In the genomic region with DNA sequence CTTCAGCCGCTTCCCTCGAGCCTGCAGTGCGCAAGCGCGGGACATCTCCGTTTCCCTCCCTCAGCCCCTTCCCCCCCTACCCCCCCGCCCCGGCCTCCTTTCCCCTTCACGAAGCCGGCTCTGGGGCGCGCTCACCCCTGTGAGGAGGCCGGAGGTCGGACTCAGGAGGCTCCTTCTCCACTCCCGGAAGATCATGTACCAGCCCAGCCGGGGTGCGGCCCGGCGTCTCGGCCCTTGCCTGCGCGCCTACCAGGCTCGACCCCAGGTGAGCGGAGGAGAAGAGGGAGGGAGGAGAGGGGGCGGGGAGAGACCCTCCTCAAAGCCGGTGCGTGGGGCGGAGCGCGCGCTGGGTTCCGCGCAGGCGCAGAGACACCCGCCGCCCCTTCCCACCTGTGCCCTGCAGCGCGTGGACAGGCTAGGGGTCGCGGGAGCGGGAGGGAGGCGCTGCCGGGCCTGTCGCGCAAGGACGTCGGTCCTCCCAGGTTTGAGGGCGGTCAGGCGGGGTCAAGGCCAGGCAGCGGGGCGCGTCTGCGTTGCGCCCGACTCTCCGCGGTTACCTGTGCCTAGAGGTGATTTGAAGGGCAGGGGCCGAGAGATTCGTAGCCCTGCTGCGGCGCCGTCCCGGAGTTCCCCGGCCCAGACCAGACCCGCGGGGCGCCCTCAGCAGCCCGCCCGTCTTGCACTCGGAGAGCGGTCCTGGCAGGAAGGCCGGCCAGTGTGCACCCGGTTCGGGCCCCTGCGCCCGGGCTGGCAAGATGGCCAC, we compare ENCODE assay signal across 1 cellular context.
TF ChIP-seq lines count a peak whose summit lies in the region.

A gene with protein sequence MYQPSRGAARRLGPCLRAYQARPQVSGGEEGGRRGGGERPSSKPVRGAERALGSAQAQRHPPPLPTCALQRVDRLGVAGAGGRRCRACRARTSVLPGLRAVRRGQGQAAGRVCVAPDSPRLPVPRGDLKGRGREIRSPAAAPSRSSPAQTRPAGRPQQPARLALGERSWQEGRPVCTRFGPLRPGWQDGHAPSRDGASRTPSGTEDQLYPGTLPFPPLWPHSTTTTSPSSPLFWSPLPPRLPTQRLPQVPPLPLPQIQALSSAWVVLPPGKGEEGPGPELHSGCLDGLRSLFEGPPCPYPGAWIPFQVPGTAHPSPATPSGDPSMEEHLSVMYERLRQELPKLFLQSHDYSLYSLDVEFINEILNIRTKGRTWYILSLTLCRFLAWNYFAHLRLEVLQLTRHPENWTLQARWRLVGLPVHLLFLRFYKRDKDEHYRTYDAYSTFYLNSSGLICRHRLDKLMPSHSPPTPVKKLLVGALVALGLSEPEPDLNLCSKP (plus strand): TSS at position 95 of the 763 bp plus-strand sequence. CDS start 99 bp downstream, at position 194.

TF ChIP-seq in HepG2, 621 proteins besides CTCF, POLR2A, EP300 and RAD21 (continued from another document and continues in another):
- TF ChIP-seq, protein P1, sequence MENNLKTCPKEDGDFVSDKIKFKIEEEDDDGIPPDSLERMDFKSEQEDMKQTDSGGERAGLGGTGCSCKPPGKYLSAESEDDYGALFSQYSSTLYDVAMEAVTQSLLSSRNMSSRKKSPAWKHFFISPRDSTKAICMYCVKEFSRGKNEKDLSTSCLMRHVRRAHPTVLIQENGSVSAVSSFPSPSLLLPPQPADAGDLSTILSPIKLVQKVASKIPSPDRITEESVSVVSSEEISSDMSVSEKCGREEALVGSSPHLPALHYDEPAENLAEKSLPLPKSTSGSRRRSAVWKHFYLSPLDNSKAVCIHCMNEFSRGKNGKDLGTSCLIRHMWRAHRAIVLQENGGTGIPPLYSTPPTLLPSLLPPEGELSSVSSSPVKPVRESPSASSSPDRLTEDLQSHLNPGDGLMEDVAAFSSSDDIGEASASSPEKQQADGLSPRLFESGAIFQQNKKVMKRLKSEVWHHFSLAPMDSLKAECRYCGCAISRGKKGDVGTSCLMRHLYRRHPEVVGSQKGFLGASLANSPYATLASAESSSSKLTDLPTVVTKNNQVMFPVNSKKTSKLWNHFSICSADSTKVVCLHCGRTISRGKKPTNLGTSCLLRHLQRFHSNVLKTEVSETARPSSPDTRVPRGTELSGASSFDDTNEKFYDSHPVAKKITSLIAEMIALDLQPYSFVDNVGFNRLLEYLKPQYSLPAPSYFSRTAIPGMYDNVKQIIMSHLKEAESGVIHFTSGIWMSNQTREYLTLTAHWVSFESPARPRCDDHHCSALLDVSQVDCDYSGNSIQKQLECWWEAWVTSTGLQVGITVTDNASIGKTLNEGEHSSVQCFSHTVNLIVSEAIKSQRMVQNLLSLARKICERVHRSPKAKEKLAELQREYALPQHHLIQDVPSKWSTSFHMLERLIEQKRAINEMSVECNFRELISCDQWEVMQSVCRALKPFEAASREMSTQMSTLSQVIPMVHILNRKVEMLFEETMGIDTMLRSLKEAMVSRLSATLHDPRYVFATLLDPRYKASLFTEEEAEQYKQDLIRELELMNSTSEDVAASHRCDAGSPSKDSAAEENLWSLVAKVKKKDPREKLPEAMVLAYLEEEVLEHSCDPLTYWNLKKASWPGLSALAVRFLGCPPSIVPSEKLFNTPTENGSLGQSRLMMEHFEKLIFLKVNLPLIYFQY (CRISPR knock-in tag; IDR thresholded peaks at IDR 0.05; ENCODE audit: borderline replicate concordance): peak; percentile 83; the same call in 1 of the 2 replicates
- TF ChIP-seq, protein P2, sequence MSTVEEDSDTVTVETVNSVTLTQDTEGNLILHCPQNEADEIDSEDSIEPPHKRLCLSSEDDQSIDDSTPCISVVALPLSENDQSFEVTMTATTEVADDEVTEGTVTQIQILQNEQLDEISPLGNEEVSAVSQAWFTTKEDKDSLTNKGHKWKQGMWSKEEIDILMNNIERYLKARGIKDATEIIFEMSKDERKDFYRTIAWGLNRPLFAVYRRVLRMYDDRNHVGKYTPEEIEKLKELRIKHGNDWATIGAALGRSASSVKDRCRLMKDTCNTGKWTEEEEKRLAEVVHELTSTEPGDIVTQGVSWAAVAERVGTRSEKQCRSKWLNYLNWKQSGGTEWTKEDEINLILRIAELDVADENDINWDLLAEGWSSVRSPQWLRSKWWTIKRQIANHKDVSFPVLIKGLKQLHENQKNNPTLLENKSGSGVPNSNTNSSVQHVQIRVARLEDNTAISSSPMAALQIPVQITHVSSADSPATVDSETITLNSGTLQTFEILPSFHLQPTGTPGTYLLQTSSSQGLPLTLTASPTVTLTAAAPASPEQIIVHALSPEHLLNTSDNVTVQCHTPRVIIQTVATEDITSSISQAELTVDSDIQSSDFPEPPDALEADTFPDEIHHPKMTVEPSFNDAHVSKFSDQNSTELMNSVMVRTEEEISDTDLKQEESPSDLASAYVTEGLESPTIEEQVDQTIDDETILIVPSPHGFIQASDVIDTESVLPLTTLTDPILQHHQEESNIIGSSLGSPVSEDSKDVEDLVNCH (CRISPR knock-in tag; IDR thresholded peaks at IDR 0.05): no peak
- peak; percentile 96 for TF ChIP-seq MTF2 (CRISPR knock-in tag; IDR thresholded peaks at IDR 0.05; ENCODE audit: borderline replicate concordance)
- 0 out of 2 replicates have a peak, but pooled peaks have one; percentile 22 for TF ChIP-seq ZNF660 (CRISPR knock-in tag; IDR thresholded peaks at IDR 0.05; ENCODE audit: borderline replicate concordance, low read depth)
- TF ChIP-seq, protein P3, sequence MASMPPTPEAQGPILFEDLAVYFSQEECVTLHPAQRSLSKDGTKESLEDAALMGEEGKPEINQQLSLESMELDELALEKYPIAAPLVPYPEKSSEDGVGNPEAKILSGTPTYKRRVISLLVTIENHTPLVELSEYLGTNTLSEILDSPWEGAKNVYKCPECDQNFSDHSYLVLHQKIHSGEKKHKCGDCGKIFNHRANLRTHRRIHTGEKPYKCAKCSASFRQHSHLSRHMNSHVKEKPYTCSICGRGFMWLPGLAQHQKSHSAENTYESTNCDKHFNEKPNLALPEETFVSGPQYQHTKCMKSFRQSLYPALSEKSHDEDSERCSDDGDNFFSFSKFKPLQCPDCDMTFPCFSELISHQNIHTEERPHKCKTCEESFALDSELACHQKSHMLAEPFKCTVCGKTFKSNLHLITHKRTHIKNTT (CRISPR knock-in tag; IDR thresholded peaks at IDR 0.05): no peak
- TF ChIP-seq SMAD9 (CRISPR knock-in tag; IDR thresholded peaks at IDR 0.05): peak; percentile 97
- TF ChIP-seq SIN3A (IDR thresholded peaks at IDR 0.05; ENCODE audit: borderline replicate concordance, low read depth, low read length): peak; percentile 78; the same call in 1 of the 2 replicates
- peak; percentile 94 for TF ChIP-seq GZF1 (CRISPR knock-in tag; IDR thresholded peaks at IDR 0.05)
- TF ChIP-seq SMAD1 (CRISPR knock-in tag; IDR thresholded peaks at IDR 0.05; ENCODE audit: borderline replicate concordance, low read depth): peak; percentile 97
- peak; percentile 93 for TF ChIP-seq BORCS8-MEF2B (CRISPR knock-in tag; IDR thresholded peaks at IDR 0.05)
- TF ChIP-seq ZNF777 (CRISPR knock-in tag; IDR thresholded peaks at IDR 0.05): peak; percentile 82
- no peak; the same call in 1 of the 2 replicates for TF ChIP-seq ZZZ3 (CRISPR knock-in tag; IDR thresholded peaks at IDR 0.05; ENCODE audit: borderline replicate concordance)
- TF ChIP-seq, protein P4, sequence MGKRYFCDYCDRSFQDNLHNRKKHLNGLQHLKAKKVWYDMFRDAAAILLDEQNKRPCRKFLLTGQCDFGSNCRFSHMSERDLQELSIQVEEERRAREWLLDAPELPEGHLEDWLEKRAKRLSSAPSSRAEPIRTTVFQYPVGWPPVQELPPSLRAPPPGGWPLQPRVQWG (CRISPR knock-in tag; IDR thresholded peaks at IDR 0.05; ENCODE audit: borderline replicate concordance, low read depth): 0 out of 2 replicates have a peak, but pooled peaks have one; percentile 80
- TF ChIP-seq, protein P5, sequence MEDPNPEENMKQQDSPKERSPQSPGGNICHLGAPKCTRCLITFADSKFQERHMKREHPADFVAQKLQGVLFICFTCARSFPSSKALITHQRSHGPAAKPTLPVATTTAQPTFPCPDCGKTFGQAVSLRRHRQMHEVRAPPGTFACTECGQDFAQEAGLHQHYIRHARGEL (CRISPR knock-in tag; IDR thresholded peaks at IDR 0.05): peak; percentile 92
- TF ChIP-seq PCBP2 (optimal IDR thresholded peaks at IDR 0.05; ENCODE audit: low read depth, low read length, poor library complexity, severe bottlenecking): peak; percentile 22
- 0 out of 2 replicates have a peak, but pooled peaks have one; percentile 76 for TF ChIP-seq IRX3 (CRISPR knock-in tag; IDR thresholded peaks at IDR 0.05; ENCODE audit: borderline replicate concordance, low read depth)
- no peak for TF ChIP-seq ATM (IDR thresholded peaks at IDR 0.05; ENCODE audit: borderline replicate concordance)
- no peak for TF ChIP-seq ZNF549 (CRISPR knock-in tag; IDR thresholded peaks at IDR 0.05)
- no peak; the same call in 1 of the 2 replicates for TF ChIP-seq ZNF557 (CRISPR knock-in tag; IDR thresholded peaks at IDR 0.05)
- TF ChIP-seq CHD2 (IDR thresholded peaks at IDR 0.05; ENCODE audit: low read depth, low read length): no peak; the same call in 1 of the 2 replicates
- no peak for TF ChIP-seq RFX3 (CRISPR knock-in tag; IDR thresholded peaks at IDR 0.05)
- peak; percentile 15; the same call in 1 of the 2 replicates for TF ChIP-seq ZNF335 (CRISPR knock-in tag; IDR thresholded peaks at IDR 0.05)
- TF ChIP-seq, protein P6, sequence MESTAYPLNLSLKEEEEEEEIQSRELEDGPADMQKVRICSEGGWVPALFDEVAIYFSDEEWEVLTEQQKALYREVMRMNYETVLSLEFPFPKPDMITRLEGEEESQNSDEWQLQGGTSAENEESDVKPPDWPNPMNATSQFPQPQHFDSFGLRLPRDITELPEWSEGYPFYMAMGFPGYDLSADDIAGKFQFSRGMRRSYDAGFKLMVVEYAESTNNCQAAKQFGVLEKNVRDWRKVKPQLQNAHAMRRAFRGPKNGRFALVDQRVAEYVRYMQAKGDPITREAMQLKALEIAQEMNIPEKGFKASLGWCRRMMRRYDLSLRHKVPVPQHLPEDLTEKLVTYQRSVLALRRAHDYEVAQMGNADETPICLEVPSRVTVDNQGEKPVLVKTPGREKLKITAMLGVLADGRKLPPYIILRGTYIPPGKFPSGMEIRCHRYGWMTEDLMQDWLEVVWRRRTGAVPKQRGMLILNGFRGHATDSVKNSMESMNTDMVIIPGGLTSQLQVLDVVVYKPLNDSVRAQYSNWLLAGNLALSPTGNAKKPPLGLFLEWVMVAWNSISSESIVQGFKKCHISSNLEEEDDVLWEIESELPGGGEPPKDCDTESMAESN (CRISPR knock-in tag; conservative IDR thresholded peaks at IDR 0.05): peak; percentile 97
- TF ChIP-seq MIXL1 (CRISPR knock-in tag; IDR thresholded peaks at IDR 0.05): peak; percentile 37; the same call in 1 of the 2 replicates
- TF ChIP-seq RFX1 (IDR thresholded peaks at IDR 0.05): no peak
- peak; percentile 95; the same call in 1 of the 2 replicates for TF ChIP-seq ZNF724P (CRISPR knock-in tag; IDR thresholded peaks at IDR 0.05; ENCODE audit: borderline replicate concordance)
- TF ChIP-seq SUZ12 (IDR thresholded peaks at IDR 0.05; ENCODE audit: low read depth, low read length): peak; percentile 10; the same call in 1 of the 2 replicates
- no peak; the same call in 1 of the 2 replicates for TF ChIP-seq FOXM1 (CRISPR knock-in tag; IDR thresholded peaks at IDR 0.05)
- TF ChIP-seq GABPB1 (CRISPR knock-in tag; IDR thresholded peaks at IDR 0.05): peak; percentile 89
- TF ChIP-seq ZNF230 (CRISPR knock-in tag; IDR thresholded peaks at IDR 0.05): peak; percentile 91; the same call in 1 of the 2 replicates
- peak; percentile 77; the same call in 1 of the 2 replicates for TF ChIP-seq ISX (CRISPR knock-in tag; conservative IDR thresholded peaks at IDR 0.05)
- TF ChIP-seq, protein P7, sequence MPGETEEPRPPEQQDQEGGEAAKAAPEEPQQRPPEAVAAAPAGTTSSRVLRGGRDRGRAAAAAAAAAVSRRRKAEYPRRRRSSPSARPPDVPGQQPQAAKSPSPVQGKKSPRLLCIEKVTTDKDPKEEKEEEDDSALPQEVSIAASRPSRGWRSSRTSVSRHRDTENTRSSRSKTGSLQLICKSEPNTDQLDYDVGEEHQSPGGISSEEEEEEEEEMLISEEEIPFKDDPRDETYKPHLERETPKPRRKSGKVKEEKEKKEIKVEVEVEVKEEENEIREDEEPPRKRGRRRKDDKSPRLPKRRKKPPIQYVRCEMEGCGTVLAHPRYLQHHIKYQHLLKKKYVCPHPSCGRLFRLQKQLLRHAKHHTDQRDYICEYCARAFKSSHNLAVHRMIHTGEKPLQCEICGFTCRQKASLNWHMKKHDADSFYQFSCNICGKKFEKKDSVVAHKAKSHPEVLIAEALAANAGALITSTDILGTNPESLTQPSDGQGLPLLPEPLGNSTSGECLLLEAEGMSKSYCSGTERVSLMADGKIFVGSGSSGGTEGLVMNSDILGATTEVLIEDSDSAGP (CRISPR knock-in tag; IDR thresholded peaks at IDR 0.05; ENCODE audit: borderline replicate concordance): peak; percentile 97
- peak; percentile 98 for TF ChIP-seq HNRNPK (IDR thresholded peaks at IDR 0.05; ENCODE audit: low read depth, low read length, poor library complexity, severe bottlenecking)
- TF ChIP-seq PRMT3 (CRISPR knock-in tag; IDR thresholded peaks at IDR 0.05; ENCODE audit: borderline replicate concordance, low read depth): 0 out of 2 replicates have a peak, but pooled peaks have one; percentile 66
- peak; percentile 91 for TF ChIP-seq ZNF772 (CRISPR knock-in tag; IDR thresholded peaks at IDR 0.05)
- no peak for TF ChIP-seq ZNF720 (CRISPR knock-in tag; IDR thresholded peaks at IDR 0.05)
- TF ChIP-seq ZNF883 (CRISPR knock-in tag; IDR thresholded peaks at IDR 0.05; ENCODE audit: not compliant biosample characterization): peak; percentile 99
- TF ChIP-seq, protein P8, sequence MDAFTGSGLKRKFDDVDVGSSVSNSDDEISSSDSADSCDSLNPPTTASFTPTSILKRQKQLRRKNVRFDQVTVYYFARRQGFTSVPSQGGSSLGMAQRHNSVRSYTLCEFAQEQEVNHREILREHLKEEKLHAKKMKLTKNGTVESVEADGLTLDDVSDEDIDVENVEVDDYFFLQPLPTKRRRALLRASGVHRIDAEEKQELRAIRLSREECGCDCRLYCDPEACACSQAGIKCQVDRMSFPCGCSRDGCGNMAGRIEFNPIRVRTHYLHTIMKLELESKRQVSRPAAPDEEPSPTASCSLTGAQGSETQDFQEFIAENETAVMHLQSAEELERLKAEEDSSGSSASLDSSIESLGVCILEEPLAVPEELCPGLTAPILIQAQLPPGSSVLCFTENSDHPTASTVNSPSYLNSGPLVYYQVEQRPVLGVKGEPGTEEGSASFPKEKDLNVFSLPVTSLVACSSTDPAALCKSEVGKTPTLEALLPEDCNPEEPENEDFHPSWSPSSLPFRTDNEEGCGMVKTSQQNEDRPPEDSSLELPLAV (CRISPR knock-in tag; conservative IDR thresholded peaks at IDR 0.05; ENCODE audit: low read depth): no peak
- TF ChIP-seq, protein P9, sequence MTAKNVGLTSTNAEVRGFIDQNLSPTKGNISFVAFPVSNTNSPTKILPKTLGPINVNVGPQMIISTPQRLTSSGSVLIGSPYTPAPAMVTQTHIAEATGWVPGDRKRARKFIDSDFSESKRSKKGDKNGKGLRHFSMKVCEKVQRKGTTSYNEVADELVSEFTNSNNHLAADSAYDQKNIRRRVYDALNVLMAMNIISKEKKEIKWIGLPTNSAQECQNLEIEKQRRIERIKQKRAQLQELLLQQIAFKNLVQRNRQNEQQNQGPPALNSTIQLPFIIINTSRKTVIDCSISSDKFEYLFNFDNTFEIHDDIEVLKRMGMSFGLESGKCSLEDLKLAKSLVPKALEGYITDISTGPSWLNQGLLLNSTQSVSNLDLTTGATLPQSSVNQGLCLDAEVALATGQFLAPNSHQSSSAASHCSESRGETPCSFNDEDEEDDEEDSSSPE (CRISPR knock-in tag; IDR thresholded peaks at IDR 0.05): peak; percentile 92
- no peak for TF ChIP-seq GABPA (IDR thresholded peaks at IDR 0.05; ENCODE audit: low read depth, low read length)
- TF ChIP-seq GABPA (CRISPR knock-in tag; IDR thresholded peaks at IDR 0.05; ENCODE audit: low read depth): no peak
- TF ChIP-seq MXD4 (CRISPR knock-in tag; IDR thresholded peaks at IDR 0.05): peak; percentile 92
- TF ChIP-seq ZSCAN12 (CRISPR knock-in tag; IDR thresholded peaks at IDR 0.05): 0 out of 2 replicates have a peak, but pooled peaks have one; percentile 44
- peak; percentile 99 for TF ChIP-seq MYC (CRISPR knock-in tag; IDR thresholded peaks at IDR 0.05; ENCODE audit: borderline replicate concordance)
